11 cellular contexts compared by ENCODE assay signal in the genomic region with DNA sequence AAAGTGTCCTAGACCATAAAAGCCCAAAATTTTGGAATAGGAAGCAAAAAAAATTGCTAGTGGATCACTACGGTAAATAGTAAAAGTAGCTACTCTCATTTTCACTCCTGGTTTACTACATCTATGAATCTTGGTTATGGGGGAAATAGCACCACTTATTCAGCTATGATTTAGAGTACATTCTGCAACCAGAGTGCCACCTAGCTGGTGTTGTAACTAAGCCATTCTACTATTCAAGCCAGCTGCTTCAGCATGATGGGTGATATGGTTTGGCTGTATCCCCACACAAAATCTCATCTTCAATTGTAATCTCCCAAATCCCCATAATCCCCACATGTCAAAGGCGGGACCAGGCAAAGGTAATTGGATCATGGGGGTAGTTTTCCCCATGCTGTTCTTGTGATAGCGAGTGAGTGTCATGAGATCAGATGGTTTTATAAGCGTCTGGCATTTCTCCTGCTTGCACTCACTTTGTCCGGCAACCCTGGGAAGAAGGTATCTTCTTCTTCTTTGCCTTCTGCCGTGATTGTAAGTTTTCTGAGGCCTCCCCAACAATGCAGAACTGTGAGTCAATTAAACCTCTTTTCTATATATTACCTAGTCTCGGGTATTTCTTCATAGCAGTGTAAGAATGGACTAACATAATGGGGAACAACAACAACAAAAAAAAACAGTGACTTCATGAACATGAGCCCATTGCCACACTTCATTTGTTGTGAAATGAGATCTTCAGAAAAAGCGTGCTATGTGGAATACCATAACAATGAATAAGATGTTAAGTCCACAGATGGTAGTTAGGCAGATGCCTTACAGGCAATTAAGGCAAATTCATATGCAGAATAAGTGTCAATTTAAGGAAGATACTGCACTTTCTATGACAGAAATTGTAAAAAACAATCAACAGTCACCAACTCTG.
DNase-seq lines count a peak whose midpoint lies in the region; ATAC-seq and TF ChIP-seq lines count a peak whose summit lies in the region.
"Had no signal": no experiment of that assay in that cellular context is flagged by ENCODE, and none has a peak within 500 bp of the region (broad histone marks: within the 10 kb centered on the region; RNA-seq: fewer than 3 reads in every experiment).

No MANE protein-coding gene starts in this region.

- DNase-seq in ELR (ENCODE audit: low read depth) (peak; percentile 9), astrocyte of the cerebellum (ENCODE audit: low read depth) (no peak), kidney tubule cell (ENCODE audit: low spot score) (peak; percentile 2), NCI-H2227 (lab: John Stamatoyannopoulos, UW; ENCODE audit: unreplicated experiment) (no peak), cerebellum (ENCODE audit: low spot score) (no peak), NCI-H1436 treated with DMSO at 0.1 percent for 48 hours (lab: John Stamatoyannopoulos, UW) (no peak)
- DNase-seq: effector memory CD8-positive, alpha-beta T cell; NCI-H1105; right cardiac atrium had no signal

- ATAC-seq in HG02938 (IDR thresholded peaks at IDR 0.05; ENCODE audit: unreplicated experiment): no peak
- ATAC-seq: effector memory CD8-positive, alpha-beta T cell; right cardiac atrium had no signal

- peak; percentile 14 for TF ChIP-seq CTCF in astrocyte of the cerebellum (IDR thresholded peaks at IDR 0.05; ENCODE audit: low read depth, low read length, missing control alignments)

- in situ Hi-C loops in astrocyte of the cerebellum (cut with HindIII; ENCODE audit: low sequenced_read_pairs): no loop called here

- TF ChIP-seq EP300 in Ishikawa (IDR thresholded peaks at IDR 0.05; ENCODE audit: borderline replicate concordance): no peak

- peak; percentile 26; the same call in 1 of the 2 replicates for TF ChIP-seq RAD21 in Ishikawa (IDR thresholded peaks at IDR 0.05; ENCODE audit: low read depth)

- no peak overlapping the region for H3K4me3 ChIP-seq in astrocyte of the cerebellum (ENCODE audit: low read depth, low read length)

TF ChIP-seq in Ishikawa, 13 proteins besides CTCF, POLR2A, EP300 and RAD21:
- no peak for TF ChIP-seq TAF1 (IDR thresholded peaks at IDR 0.05; ENCODE audit: low read depth)

Comparison
In these comparisons a context has a peak if more than half of its experiments do, and no peak if none do; other contexts are left out.
1. DNase-seq: peak in ELR (single experiment) and kidney tubule cell (single experiment); none in astrocyte of the cerebellum (single experiment), NCI-H2227 (single experiment), cerebellum (single experiment) and NCI-H1436 treated with DMSO at 0.1 percent for 48 hours (single experiment).